8 cellular contexts compared by ENCODE assay signal in genomic region chr12:81758421-81759214, GRCh38. TPM values are rescaled to one million over a fixed set of nuclear protein-coding genes. Genes with fewer than 3 reads are reported as not detected.
DNase-seq lines count a peak whose midpoint lies in the region; ATAC-seq, FAIRE-seq and TF ChIP-seq lines count a peak whose summit lies in the region.

No MANE protein-coding gene starts in this region.

- WGBS in A549 (ENCODE audit: missing lambda C conversion rate), result 3% methylated on average over 44 of the region's 52 CpGs
- 2% methylated on average over 45 to 52 of the region's 52 CpGs for WGBS in esophagus, 2 donors
- WGBS in transverse colon (ENCODE audit: low coverage in 1 of 2), 2 donors, result 0 to 15% methylated on average over 10 to 51 of the region's 52 CpGs

- H3K36me3 ChIP-seq in esophagus (ENCODE audit: control insufficient read depth in 2 of 2, insufficient read depth in 2 of 2, low read length in 1 of 2), result no peaks in the 10 kb centered on the region
- H3K36me3 ChIP-seq in mucosa of descending colon (ENCODE audit: low read depth), result no peaks in the 10 kb centered on the region
- no peaks in the 10 kb centered on the region for H3K36me3 ChIP-seq in transverse colon

- FAIRE-seq in A549 (lab: Jason Lieb, UNC), result no peak

- no peak for TF ChIP-seq EP300 in A549 (IDR thresholded peaks at IDR 0.05)
- TF ChIP-seq EP300 in transverse colon (IDR thresholded peaks at IDR 0.05; ENCODE audit: low read depth), result no peak

- POLR2A ChIA-PET in A549 (lab: Yijun Ruan, JAX) (no interaction called here), HEK293T (lab: Yijun Ruan, JAX) (no interaction called here)

- H3K27ac ChIP-seq in A549, result no peak overlapping the region
- no peak overlapping the region for H3K27ac ChIP-seq in esophagus (ENCODE audit: low read depth in 2 of 2, low read length in 1 of 2)
- H3K27ac ChIP-seq in transverse colon, result peak overlapping the region in 1 of 4 donors; percentile 29

- peak overlapping the region; percentile 48 for H3K4me3 ChIP-seq in A549
- peak overlapping the region; percentile 20 to 37 for H3K4me3 ChIP-seq in esophagus (ENCODE audit: low read depth in 1 of 2, low read length in 2 of 2)
- no peak overlapping the region for H3K4me3 ChIP-seq in mucosa of descending colon
- H3K4me3 ChIP-seq in transverse colon, result peak overlapping the region; percentile 8 to 48 (median 26)

- H3K4me1 ChIP-seq in A549 (0 out of 3 replicates have a peak, but pooled peaks cover 4% of the 10 kb centered on the region), esophagus (ENCODE audit: control insufficient read depth in 2 of 2, insufficient read depth in 2 of 2, low read length in 1 of 2) (no peaks in the 10 kb centered on the region), mucosa of descending colon (ENCODE audit: low read depth) (peaks cover 2% of the 10 kb centered on the region), transverse colon (peaks cover 0 to 11% (median 1%) of the 10 kb centered on the region in 4 donors)

- in situ Hi-C loops in transverse colon (cut with MboI; ENCODE audit: low pct_ligation_motif_present in 1 of 4, low pct_unique_long_range_greater_than_20kb in 1 of 4, low sequenced_read_pairs in 3 of 4), result no loop called here

- no peaks in the 10 kb centered on the region for H3K9me3 ChIP-seq in A549
- no peaks in the 10 kb centered on the region for H3K9me3 ChIP-seq in esophagus (ENCODE audit: control insufficient read depth in 2 of 2, insufficient read depth in 1 of 2, low read depth in 1 of 2, low read length in 1 of 2)
- no peaks in the 10 kb centered on the region for H3K9me3 ChIP-seq in mucosa of descending colon
- no peaks in the 10 kb centered on the region for H3K9me3 ChIP-seq in transverse colon

- CTCF ChIA-PET in A549 (lab: Yijun Ruan, JAX) (interaction anchor here (0.6 kb wide), 1 partner anchor 316 kb away, joined by 3 read pairs; no protein-coding TSS in a partner anchor), HEK293T (lab: Yijun Ruan, JAX) (no interaction called here)

- TF ChIP-seq CTCF in A549 (IDR thresholded peaks at IDR 0.05) (no peak), mucosa of descending colon (IDR thresholded peaks at IDR 0.05) (no peak), transverse colon (IDR thresholded peaks at IDR 0.05) (no peak)

- peak in 1 of 2 experiments; percentile 5 for DNase-seq in A549 (ENCODE audit: low read depth in 1 of 2, low spot score in 1 of 2)
- DNase-seq in HEK293T (ENCODE audit: extremely low spot score), result peak; percentile 40
- DNase-seq in mucosa of descending colon, result peak; percentile 5 to 44 (median 31)
- no peak for DNase-seq in transverse colon
- no peak for DNase-seq in HPDE6-E6E7 (ENCODE audit: extremely low spot score)
- no peak for DNase-seq in SKM-1 treated with dmso at 0.1 percent for 144 hours (lab: John Stamatoyannopoulos, UW; ENCODE audit: unreplicated experiment)

- TF ChIP-seq POLR2A in A549 (IDR thresholded peaks at IDR 0.05; ENCODE audit: low read length) (no peak), transverse colon (IDR thresholded peaks at IDR 0.05) (no peak)

- TF ChIP-seq RAD21 in A549 (conservative IDR thresholded peaks at IDR 0.05 in 1 of 2, IDR thresholded peaks at IDR 0.05 in 1 of 2), result no peak

- ATAC-seq in A549, result peak; percentile 69 to 80; a peak in 5 of 6 replicates
- ATAC-seq in SK-N-SH treated with all-trans-retinoic acid at 6 μM for 48 hours, result peak; percentile 80
- peak; percentile 25 for ATAC-seq in mucosa of descending colon

- H3K4me2 ChIP-seq in A549, result peak overlapping the region; percentile 98

- peaks cover 0 to 3% of the 10 kb centered on the region in 2 donors for H3K27me3 ChIP-seq in esophagus (ENCODE audit: control insufficient read depth in 1 of 2, insufficient read depth in 2 of 2, low read length in 2 of 2)
- peaks cover 35% of the 10 kb centered on the region for H3K27me3 ChIP-seq in transverse colon

- intact Hi-C loops in mucosa of descending colon (cut with DNase I, micrococcal nuclease), result no loop called here
- intact Hi-C loops in transverse colon (cut with DNase I; ENCODE audit: low total_unique reads), result no loop called here

TF ChIP-seq in A549, 52 proteins besides CTCF, POLR2A, EP300 and RAD21 (continues in another document):
- TF ChIP-seq MAFK (IDR thresholded peaks at IDR 0.05; ENCODE audit: partially characterized antibody) (no peak), CBX2 (IDR thresholded peaks at IDR 0.05; ENCODE audit: borderline replicate concordance, low read depth) (no peak), HOXA7 (CRISPR knock-in tag; IDR thresholded peaks at IDR 0.05) (no peak), TFCP2L1 (CRISPR knock-in tag; IDR thresholded peaks at IDR 0.05) (no peak), NFE2L2 (conservative IDR thresholded peaks at IDR 0.05; ENCODE audit: low read length) (no peak), ESRRA (IDR thresholded peaks at IDR 0.05; ENCODE audit: borderline replicate concordance, low read length) (no peak), HES2 (IDR thresholded peaks at IDR 0.05) (no peak), RNF2 (IDR thresholded peaks at IDR 0.05; ENCODE audit: borderline replicate concordance, low read depth) (no peak)

TF ChIP-seq in HEK293T, 16 proteins besides CTCF, POLR2A, EP300 and RAD21:
- TF ChIP-seq L3MBTL2 (conservative IDR thresholded peaks at IDR 0.05), result peak; percentile 35
- TF ChIP-seq SUZ12 (IDR thresholded peaks at IDR 0.05), result no peak

TF ChIP-seq in SK-N-SH treated with all-trans-retinoic acid at 6 μM for 48 hours, 23 proteins besides CTCF, POLR2A, EP300 and RAD21:
- TF ChIP-seq ISL1 (CRISPR knock-in tag; IDR thresholded peaks at IDR 0.05) (no peak), ZFP3 (CRISPR knock-in tag; IDR thresholded peaks at IDR 0.05) (no peak), GLIS3 (CRISPR knock-in tag; IDR thresholded peaks at IDR 0.05) (no peak)

RNA-seq across cellular contexts. Expression of gene PPFIA2, which starts 0.5 kb away (rescaled TPM):
- not detected in 2 replicates for polyA plus RNA-seq in A549 (2011; rRNA removed)
- not detected in 2 replicates for polyA plus RNA-seq in A549 (2012; cell fraction: cytosol; rRNA removed)
- polyA plus RNA-seq in A549 (2012; cell fraction: nucleus; rRNA removed), result not detected in 2 replicates
- polyA plus RNA-seq in A549 (2017; fragmentation: RNase III; extraction: RNeasy Plus Mini Kit Qiagen cat#74134 plus additional on column Dnase treatment), result not detected in 3 replicates
- not detected in 2 replicates for polyA minus RNA-seq in A549 (2011; rRNA and poly(A)+ RNA removed)
- under 1 TPM; 0.08 to 0.10 TPM for polyA plus RNA-seq in esophagus
- 1 to 10 TPM; 1.1 to 2.9 (median 2.6) TPM for total RNA-seq in mucosa of descending colon
- total RNA-seq in transverse colon, result 1 to 10 TPM in 1 of 4 donors, under 1 TPM in 2, not detected in 1; 0.37 to 8.9 (median 0.55) TPM

Comparison
In these comparisons a context has a peak if more than half of its experiments do, and no peak if none do; other contexts are left out.
1. ATAC-seq: peak in every context shown above with its lines; median percentile 80 in SK-N-SH treated with all-trans-retinoic acid at 6 μM for 48 hours; 74 in A549; 25 in mucosa of descending colon.
2. DNase-seq: peak in HEK293T (single experiment) and mucosa of descending colon (3 of 3); none in transverse colon (single experiment), HPDE6-E6E7 (single experiment) and SKM-1 treated with dmso at 0.1 percent for 144 hours (single experiment).